15 cellular contexts compared by ENCODE assay signal in genomic region chr7:14717169-14717568, GRCh38.
"Had no signal": no experiment of that assay in that cellular context is flagged by ENCODE, and none has a peak within 500 bp of the region (broad histone marks: within the 10 kb centered on the region; RNA-seq: fewer than 3 reads in every experiment).

No MANE protein-coding gene starts in this region.

- H3K9ac ChIP-seq: KMS-11 had no signal

- H3K4me1 ChIP-seq: SJCRH30 had no signal

- H3K27me3 ChIP-seq: SJCRH30 had no signal

- ATAC-seq: K562, Panc1 had no signal

- H3K36me3 Mint-ChIP-seq: IgD-negative memory B cell had no signal

- H3K4me1 Mint-ChIP-seq: IgD-negative memory B cell had no signal

- H3K4me3 Mint-ChIP-seq: IgD-negative memory B cell had no signal

- H3K9me3 Mint-ChIP-seq: IgD-negative memory B cell had no signal

- DNase-seq: MV-4-11, NCI-H1105, NCI-H1436 treated with DMSO at 0.1 percent for 48 hours, NCI-H187 treated with DMSO at 0.1 percent for 48 hours, NCI-H2171, NCI-H226, NCI-H510A, NCI-H524 treated with DMSO at 0.1 percent for 48 hours, T-helper 1 cell had no signal

- H3K4me2 ChIP-seq: KMS-11 had no signal

- H3K27ac Mint-ChIP-seq: IgD-negative memory B cell had no signal

- H3K9me3 ChIP-seq: SJCRH30 had no signal

- H3K27me3 Mint-ChIP-seq: IgD-negative memory B cell had no signal

- H3K4me3 ChIP-seq: K562, SJCRH30 had no signal

- H3K27ac ChIP-seq: KMS-11, RWPE1, SJCRH30 had no signal

- H3K36me3 ChIP-seq: SJCRH30 had no signal
